18 cellular contexts compared by ENCODE assay signal in genomic region chr5:62385136-62385535, GRCh38. TPM values are rescaled to one million over a fixed set of nuclear protein-coding genes. Genes with fewer than 3 reads are reported as not detected.
DNase-seq lines count a peak whose midpoint lies in the region; ATAC-seq and TF ChIP-seq lines count a peak whose summit lies in the region.
"Had no signal": no experiment of that assay in that cellular context is flagged by ENCODE, and none has a peak within 500 bp of the region (broad histone marks: within the 10 kb centered on the region; RNA-seq: fewer than 3 reads in every experiment).

No MANE protein-coding gene starts in this region.

- H3K4me3 ChIP-seq in adrenal gland = no peak overlapping the region
- H3K4me3 ChIP-seq: testis had no signal

- H3K9me3 ChIP-seq in adrenal gland (replicated peaks in 1 of 3) = no peaks in the 10 kb centered on the region
- H3K9me3 ChIP-seq: testis had no signal

- no peaks in the 10 kb centered on the region for H3K27me3 Mint-ChIP-seq in activated naive CD4-positive, alpha-beta T cell treated with anti-CD3 and anti-CD28 coated beads for 36 hours (ENCODE audit: low read depth)
- no peaks in the 10 kb centered on the region for H3K27me3 Mint-ChIP-seq in activated T-helper 17 cell treated with anti-CD3 and anti-CD28 coated beads, Interleukin-2, amount 50 U/mL, for 72 hours
- no peaks in the 10 kb centered on the region for H3K27me3 Mint-ChIP-seq in stimulated activated naive B cell treated with anti-CD40 and anti-IgM and Interleukin-4, amounts not matched to agents 10 μg/mL and 1 μg/mL and 100 μg/mL, for 72 hours
- no peaks in the 10 kb centered on the region for H3K27me3 Mint-ChIP-seq in effector memory CD8-positive, alpha-beta T cell
- H3K27me3 Mint-ChIP-seq: naive thymus-derived CD8-positive, alpha-beta T cell had no signal

- CTCF ChIA-PET in activated naive CD4-positive, alpha-beta T cell treated with anti-CD3 and anti-CD28 coated beads for 36 hours (lab: Charles Lee) = interaction anchor here (0.8 kb wide), 1 partner anchor 31 kb away, joined by 3 read pairs; no protein-coding TSS in a partner anchor

- peak overlapping the region; percentile 69 for H3K27ac Mint-ChIP-seq in activated naive CD4-positive, alpha-beta T cell treated with anti-CD3 and anti-CD28 coated beads for 36 hours
- peak overlapping the region; percentile 46 for H3K27ac Mint-ChIP-seq in activated T-helper 17 cell treated with anti-CD3 and anti-CD28 coated beads, Interleukin-2, amount 50 U/mL, for 72 hours
- H3K27ac Mint-ChIP-seq in stimulated activated naive B cell treated with anti-CD40 and anti-IgM and Interleukin-4, amounts not matched to agents 10 μg/mL and 1 μg/mL and 100 μg/mL, for 72 hours = peak overlapping the region; percentile 62
- H3K27ac Mint-ChIP-seq in effector memory CD8-positive, alpha-beta T cell = no peak overlapping the region

- H3K27ac ChIP-seq in foreskin keratinocyte (peak overlapping the region; percentile 55), adrenal gland (no peak overlapping the region)
- H3K27ac ChIP-seq: testis, VCaP had no signal

- TF ChIP-seq CTCF in foreskin keratinocyte (conservative IDR thresholded peaks at IDR 0.05) (no peak), adrenal gland (IDR thresholded peaks at IDR 0.05) (no peak)

- H3K4me1 Mint-ChIP-seq in activated naive CD4-positive, alpha-beta T cell treated with anti-CD3 and anti-CD28 coated beads for 36 hours (ENCODE audit: low read depth) = peaks cover 7% of the 10 kb centered on the region
- H3K4me1 Mint-ChIP-seq in activated T-helper 17 cell treated with anti-CD3 and anti-CD28 coated beads, Interleukin-2, amount 50 U/mL, for 72 hours = no peaks in the 10 kb centered on the region
- H3K4me1 Mint-ChIP-seq in stimulated activated naive B cell treated with anti-CD40 and anti-IgM and Interleukin-4, amounts not matched to agents 10 μg/mL and 1 μg/mL and 100 μg/mL, for 72 hours = no peaks in the 10 kb centered on the region
- peaks cover under 1 to 3% of the 10 kb centered on the region in 2 donors for H3K4me1 Mint-ChIP-seq in effector memory CD8-positive, alpha-beta T cell (ENCODE audit: low read depth in 2 of 2)
- H3K4me1 Mint-ChIP-seq: naive thymus-derived CD8-positive, alpha-beta T cell had no signal

- TF ChIP-seq POLR2A in adrenal gland (IDR thresholded peaks at IDR 0.05) = no peak

- WGBS in adrenal gland, 4 donors = 89 to 95% (median 90%) methylated on average over 4 of the region's 4 CpGs

- no peak for DNase-seq in activated naive CD4-positive, alpha-beta T cell treated with anti-CD3 and anti-CD28 coated beads for 36 hours
- no peak for DNase-seq in activated naive CD4-positive, alpha-beta T cell treated with Interleukin-2 at 50 U/mL for 16 hours
- peak; percentile 61 to 79 for DNase-seq in foreskin keratinocyte
- DNase-seq in stimulated activated naive B cell treated with anti-CD40 and anti-IgM and Interleukin-4, amounts not matched to agents 10 μg/mL and 1 μg/mL and 100 μg/mL, for 72 hours = no peak
- DNase-seq in adrenal gland = no peak
- no peak for DNase-seq in NOMO-1 (lab: John Stamatoyannopoulos, UW; ENCODE audit: unreplicated experiment in 2 of 2)
- DNase-seq in effector memory CD8-positive, alpha-beta T cell = no peak
- DNase-seq: activated CD8-positive, alpha-beta memory T cell treated with anti-CD3 and anti-CD28 coated beads, Interleukin-2, amount 50 U/mL, for 48 hours; cortex of kidney; naive thymus-derived CD8-positive, alpha-beta T cell; NCI-H187; NCI-H526; stimulated activated CD4-positive, alpha-beta T cell treated with anti-CD3 and anti-CD28 coated beads, Interleukin-2, amount 100 ng/mL, for 24 hours; SW 1271; testis had no signal

- intact Hi-C loops in activated naive CD4-positive, alpha-beta T cell treated with anti-CD3 and anti-CD28 coated beads for 36 hours (cut with micrococcal nuclease) = no loop called here
- intact Hi-C loops in adrenal gland (cut with DNase I) = no loop called here

- H3K36me3 ChIP-seq in adrenal gland (replicated peaks in 1 of 2) = peaks cover 0 to 59% of the 10 kb centered on the region in 2 donors

- no peak for ATAC-seq in activated T-helper 17 cell treated with anti-CD3 and anti-CD28 coated beads, Interleukin-2, amount 50 U/mL, for 72 hours (replicated peaks)
- peak; percentile 55 for ATAC-seq in foreskin keratinocyte
- no peak for ATAC-seq in stimulated activated naive B cell treated with anti-CD40 and anti-IgM and Interleukin-4, amounts not matched to agents 10 μg/mL and 1 μg/mL and 100 μg/mL, for 72 hours (replicated peaks)
- no peak for ATAC-seq in effector memory CD8-positive, alpha-beta T cell (replicated peaks)
- ATAC-seq: naive thymus-derived CD8-positive, alpha-beta T cell; Panc1 had no signal

- H3K4me1 ChIP-seq in foreskin keratinocyte (peaks cover 21% of the 10 kb centered on the region), adrenal gland (replicated peaks in 1 of 2) (no peaks in the 10 kb centered on the region)
- H3K4me1 ChIP-seq: testis had no signal

- peaks cover 22% of the 10 kb centered on the region for H3K36me3 Mint-ChIP-seq in activated naive CD4-positive, alpha-beta T cell treated with anti-CD3 and anti-CD28 coated beads for 36 hours (ENCODE audit: low read depth)
- peaks cover 99% of the 10 kb centered on the region for H3K36me3 Mint-ChIP-seq in activated T-helper 17 cell treated with anti-CD3 and anti-CD28 coated beads, Interleukin-2, amount 50 U/mL, for 72 hours (ENCODE audit: low read depth)
- H3K36me3 Mint-ChIP-seq in stimulated activated naive B cell treated with anti-CD40 and anti-IgM and Interleukin-4, amounts not matched to agents 10 μg/mL and 1 μg/mL and 100 μg/mL, for 72 hours = peaks cover 17 to 22% of the 10 kb centered on the region in 2 donors
- H3K36me3 Mint-ChIP-seq in effector memory CD8-positive, alpha-beta T cell (ENCODE audit: insufficient read depth) = peaks cover 92% of the 10 kb centered on the region

- no peak overlapping the region for H3K4me3 Mint-ChIP-seq in activated naive CD4-positive, alpha-beta T cell treated with anti-CD3 and anti-CD28 coated beads for 36 hours
- no peak overlapping the region for H3K4me3 Mint-ChIP-seq in activated T-helper 17 cell treated with anti-CD3 and anti-CD28 coated beads, Interleukin-2, amount 50 U/mL, for 72 hours
- no peak overlapping the region for H3K4me3 Mint-ChIP-seq in stimulated activated naive B cell treated with anti-CD40 and anti-IgM and Interleukin-4, amounts not matched to agents 10 μg/mL and 1 μg/mL and 100 μg/mL, for 72 hours
- H3K4me3 Mint-ChIP-seq in effector memory CD8-positive, alpha-beta T cell = no peak overlapping the region
- H3K4me3 Mint-ChIP-seq: naive thymus-derived CD8-positive, alpha-beta T cell had no signal

- H3K27me3 ChIP-seq in foreskin keratinocyte (no peaks in the 10 kb centered on the region), adrenal gland (no peaks in the 10 kb centered on the region)
- H3K27me3 ChIP-seq: testis had no signal

- no peaks in the 10 kb centered on the region for H3K9me3 Mint-ChIP-seq in activated naive CD4-positive, alpha-beta T cell treated with anti-CD3 and anti-CD28 coated beads for 36 hours
- no peaks in the 10 kb centered on the region for H3K9me3 Mint-ChIP-seq in activated T-helper 17 cell treated with anti-CD3 and anti-CD28 coated beads, Interleukin-2, amount 50 U/mL, for 72 hours
- H3K9me3 Mint-ChIP-seq in stimulated activated naive B cell treated with anti-CD40 and anti-IgM and Interleukin-4, amounts not matched to agents 10 μg/mL and 1 μg/mL and 100 μg/mL, for 72 hours = no peaks in the 10 kb centered on the region
- H3K9me3 Mint-ChIP-seq in effector memory CD8-positive, alpha-beta T cell = no peaks in the 10 kb centered on the region
- H3K9me3 Mint-ChIP-seq: naive thymus-derived CD8-positive, alpha-beta T cell had no signal

RNA-seq across cellular contexts. Expression of gene DIMT1, which starts 18.6 kb away (rescaled TPM):
- total RNA-seq in activated naive CD4-positive, alpha-beta T cell treated with anti-CD3 and anti-CD28 coated beads for 36 hours = 10 to 100 TPM; 47.4 to 48.4 TPM
- total RNA-seq in activated T-helper 17 cell treated with anti-CD3 and anti-CD28 coated beads, Interleukin-2, amount 50 U/mL, for 72 hours = 10 to 100 TPM; 33.7 to 45.9 TPM
- total RNA-seq in foreskin keratinocyte (42.3 and 43.1 TPM in 2 replicates), adrenal gland (10 to 100 TPM; 17.6 to 29.1 (median 23.6) TPM)
- polyA plus RNA-seq in foreskin keratinocyte (30.1 and 35.2 TPM in 2 replicates), adrenal gland (10 to 100 TPM; 10.4 to 22.1 (median 12.8) TPM)

RNA-seq across cellular contexts. Expression of gene IPO11, which starts 27.4 kb away (rescaled TPM):
- total RNA-seq in activated naive CD4-positive, alpha-beta T cell treated with anti-CD3 and anti-CD28 coated beads for 36 hours = 10 to 100 TPM; 54.8 to 57.2 TPM
- 10 to 100 TPM; 30.2 to 62.2 TPM for total RNA-seq in activated T-helper 17 cell treated with anti-CD3 and anti-CD28 coated beads, Interleukin-2, amount 50 U/mL, for 72 hours
- 35.4 and 41.0 TPM in 2 replicates for total RNA-seq in foreskin keratinocyte
- 17.9 and 22.7 TPM in 2 replicates for polyA plus RNA-seq in foreskin keratinocyte
- 10 to 100 TPM; 12.1 to 33.3 (median 23.7) TPM for total RNA-seq in adrenal gland
- polyA plus RNA-seq in adrenal gland = 10 to 100 TPM in 2 of 3 donors, 1 to 10 TPM in 1; 6.0 to 31.8 (median 11.0) TPM

Comparison
In these comparisons a context has a peak if more than half of its experiments do, and no peak if none do; other contexts are left out.
1. DNase-seq: peak in foreskin keratinocyte (2 of 2); none in activated naive CD4-positive, alpha-beta T cell treated with anti-CD3 and anti-CD28 coated beads for 36 hours (single experiment), activated naive CD4-positive, alpha-beta T cell treated with Interleukin-2 at 50 U/mL for 16 hours (single experiment), stimulated activated naive B cell treated with anti-CD40 and anti-IgM and Interleukin-4, amounts not matched to agents 10 μg/mL and 1 μg/mL and 100 μg/mL, for 72 hours (single experiment), adrenal gland (0 of 7), NOMO-1 (0 of 2) and effector memory CD8-positive, alpha-beta T cell (0 of 3).
2. H3K27ac Mint-ChIP-seq: peak in activated naive CD4-positive, alpha-beta T cell treated with anti-CD3 and anti-CD28 coated beads for 36 hours (single experiment), activated T-helper 17 cell treated with anti-CD3 and anti-CD28 coated beads, Interleukin-2, amount 50 U/mL, for 72 hours (single experiment) and stimulated activated naive B cell treated with anti-CD40 and anti-IgM and Interleukin-4, amounts not matched to agents 10 μg/mL and 1 μg/mL and 100 μg/mL, for 72 hours (single experiment); none in effector memory CD8-positive, alpha-beta T cell (0 of 2).